In genomic region chr18:79547413-79548076, GRCh38 we compare ENCODE assay signal across 22 cellular contexts.
A peak's percentile ranks its signal among the peaks of the same experiment; 100 is the strongest.
DNase-seq lines count a peak whose midpoint lies in the region; ATAC-seq and TF ChIP-seq lines count a peak whose summit lies in the region.
"Had no signal": no experiment of that assay in that cellular context is flagged by ENCODE, and none has a peak within 500 bp of the region (broad histone marks: within the 10 kb centered on the region; RNA-seq: fewer than 3 reads in every experiment).

No MANE protein-coding gene starts in this region.

- no peak for DNase-seq in SK-N-SH
- peak; percentile 9 for DNase-seq in natural killer cell
- DNase-seq in suprapubic skin (ENCODE audit: low spot score in 2 of 2), result peak in 1 of 2 donors; percentile 57
- DNase-seq in DMS79 treated with DMSO at 0.1 percent for 48 hours (lab: John Stamatoyannopoulos, UW), result no peak
- no peak for DNase-seq in dedifferentiated amniotic fluid mesenchymal stem cell (ENCODE audit: extremely low spot score)
- DNase-seq: activated CD4-positive, CD25-positive, alpha-beta regulatory T cell treated with anti-CD3 and anti-CD28 coated beads, Interleukin-2, amount 50 U/mL, for 72 hours; activated naive CD4-positive, alpha-beta T cell treated with anti-CD3 and anti-CD28 coated beads for 36 hours; activated T-cell treated with anti-CD3 and anti-CD28 coated beads, Interleukin-2, amount 50 U/mL, for 4 hours; central memory CD4-positive, alpha-beta T cell; DMS53; Karpas-422; NCI-H187; NCI-H2227 treated with DMSO at 0.1 percent for 48 hours; NCI-H748 treated with DMSO at 0.1 percent for 48 hours; SHP77 had no signal

- intact Hi-C loops in natural killer cell (cut with micrococcal nuclease), result no loop called here

- H3K9ac ChIP-seq in SK-N-SH, result no peak overlapping the region
- H3K9ac ChIP-seq: parathyroid adenoma had no signal

- TF ChIP-seq POLR2A in suprapubic skin (IDR thresholded peaks at IDR 0.05), result no peak

- H2AFZ ChIP-seq in SK-N-SH (ENCODE audit: low read depth), result no peak overlapping the region
- H2AFZ ChIP-seq: parathyroid adenoma had no signal

- peaks cover 63% of the 10 kb centered on the region for H3K27me3 ChIP-seq in SK-N-SH (ENCODE audit: insufficient read depth)
- peaks cover 20% of the 10 kb centered on the region for H3K27me3 ChIP-seq in suprapubic skin

- TF ChIP-seq CTCF in SK-N-SH (IDR thresholded peaks at IDR 0.05), result no peak
- TF ChIP-seq CTCF in natural killer cell (IDR thresholded peaks at IDR 0.05), result no peak
- TF ChIP-seq CTCF in suprapubic skin (IDR thresholded peaks at IDR 0.05), result no peak

- H3K4me1 Mint-ChIP-seq in natural killer cell, result peaks cover 0 to 4% of the 10 kb centered on the region in 2 donors
- H3K4me1 Mint-ChIP-seq: T-cell had no signal

- WGBS in SK-N-SH (ENCODE audit: low lambda C conversion rate), result 6% methylated on average over 12 of the region's 36 CpGs
- 62% methylated on average over 26 of the region's 36 CpGs for WGBS in suprapubic skin

- no peaks in the 10 kb centered on the region for H3K9me3 ChIP-seq in SK-N-SH
- H3K9me3 ChIP-seq in suprapubic skin, result no peaks in the 10 kb centered on the region

- CTCF ChIA-PET in SK-N-SH (lab: Yijun Ruan, JAX), result no interaction called here

- H3K4me2 ChIP-seq in SK-N-SH, result no peak overlapping the region

- H3K27ac ChIP-seq in SK-N-SH (ENCODE audit: low read depth in 2 of 2, low read length in 1 of 2) (no peak overlapping the region), cingulate gyrus (ENCODE audit: low read depth, low read length) (peak overlapping the region; percentile 54), suprapubic skin (no peak overlapping the region)
- H3K27ac ChIP-seq: 22Rv1, epithelial cell of prostate, parathyroid adenoma had no signal

- no peak for TF ChIP-seq RAD21 in SK-N-SH (IDR thresholded peaks at IDR 0.05; ENCODE audit: low read length)

- no peaks in the 10 kb centered on the region for H3F3A ChIP-seq in SK-N-SH (replicated peaks; ENCODE audit: insufficient read depth)

- H3K9me2 ChIP-seq in SK-N-SH, result no peaks in the 10 kb centered on the region

- peaks cover 0 to 2% of the 10 kb centered on the region in 2 donors for H3K9me3 Mint-ChIP-seq in natural killer cell
- H3K9me3 Mint-ChIP-seq: activated naive CD4-positive, alpha-beta T cell treated with anti-CD3 and anti-CD28 coated beads for 36 hours; activated T-cell treated with anti-CD3 and anti-CD28 coated beads, Interleukin-2, amount 50 U/mL, for 4 hours had no signal

- no peak overlapping the region for H3K4me3 Mint-ChIP-seq in natural killer cell
- H3K4me3 Mint-ChIP-seq: activated naive CD4-positive, alpha-beta T cell treated with anti-CD3 and anti-CD28 coated beads for 36 hours; activated T-cell treated with anti-CD3 and anti-CD28 coated beads, Interleukin-2, amount 50 U/mL, for 4 hours; T-cell had no signal

- no peak overlapping the region for H3K4me3 ChIP-seq in SK-N-SH (ENCODE audit: low read depth in 2 of 2, low read length in 1 of 2)
- peak overlapping the region; percentile 14 for H3K4me3 ChIP-seq in suprapubic skin

- no peak for TF ChIP-seq EP300 in SK-N-SH (IDR thresholded peaks at IDR 0.05; ENCODE audit: borderline replicate concordance in 1 of 2, low read depth in 1 of 2, low read length in 1 of 2)
- TF ChIP-seq EP300 in suprapubic skin (IDR thresholded peaks at IDR 0.05), result no peak

- no peaks in the 10 kb centered on the region for H3K36me3 Mint-ChIP-seq in natural killer cell
- H3K36me3 Mint-ChIP-seq: T-cell had no signal

- H3K79me2 ChIP-seq in SK-N-SH (ENCODE audit: insufficient read depth), result no peaks in the 10 kb centered on the region
- H3K79me2 ChIP-seq: parathyroid adenoma had no signal

- ATAC-seq in SK-N-SH treated with all-trans-retinoic acid at 6 μM for 48 hours, result peak; percentile 30; the same call in 1 of the 3 replicates
- ATAC-seq in natural killer cell, result peak in 1 of 3 donors; percentile 31
- ATAC-seq in HG02623 (IDR thresholded peaks at IDR 0.05; ENCODE audit: unreplicated experiment), result no peak
- ATAC-seq: activated T-cell treated with anti-CD3 and anti-CD28 coated beads, Interleukin-2, amount 50 U/mL, for 4 hours; T-cell had no signal

- H3K27me3 Mint-ChIP-seq in natural killer cell (ENCODE audit: low read depth in 2 of 2), result peaks cover 0 to 3% of the 10 kb centered on the region in 2 donors

- H3K36me3 ChIP-seq in SK-N-SH (replicated peaks in 1 of 2; ENCODE audit: control insufficient read depth in 1 of 2, insufficient read depth in 2 of 2, low read length in 1 of 2), result no peaks in the 10 kb centered on the region
- no peaks in the 10 kb centered on the region for H3K36me3 ChIP-seq in suprapubic skin

- POLR2A ChIA-PET in SK-N-SH (lab: Yijun Ruan, JAX), result no interaction called here

- H3K4me1 ChIP-seq in SK-N-SH (ENCODE audit: control insufficient read depth in 1 of 2, insufficient read depth in 2 of 2, low read depth in 1 of 2, low read length in 1 of 2), result no peaks in the 10 kb centered on the region
- H3K4me1 ChIP-seq in suprapubic skin, result peaks cover 3% of the 10 kb centered on the region
- H3K4me1 ChIP-seq: parathyroid adenoma had no signal

- H3K27ac Mint-ChIP-seq in natural killer cell, result no peak overlapping the region
- H3K27ac Mint-ChIP-seq: activated naive CD4-positive, alpha-beta T cell treated with anti-CD3 and anti-CD28 coated beads for 36 hours; T-cell had no signal

- H4K20me1 ChIP-seq in SK-N-SH (ENCODE audit: insufficient read depth), result no peaks in the 10 kb centered on the region

TF ChIP-seq in SK-N-SH treated with all-trans-retinoic acid at 6 μM for 48 hours, 23 proteins besides CTCF, POLR2A, EP300 and RAD21:
- no peak for TF ChIP-seq ZNF565 (CRISPR knock-in tag; conservative IDR thresholded peaks at IDR 0.05; ENCODE audit: low read depth)
- no peak for TF ChIP-seq PATZ1 (CRISPR knock-in tag; IDR thresholded peaks at IDR 0.05; ENCODE audit: borderline replicate concordance)

TF ChIP-seq in SK-N-SH, 30 proteins besides CTCF, POLR2A, EP300 and RAD21 (continues in another document):
- TF ChIP-seq MAX (IDR thresholded peaks at IDR 0.05; ENCODE audit: low read depth) (no peak), RXRA (IDR thresholded peaks at IDR 0.05; ENCODE audit: borderline replicate concordance, low read depth) (no peak), RCOR1 (IDR thresholded peaks at IDR 0.05; ENCODE audit: low read length) (no peak), SIN3A (IDR thresholded peaks at IDR 0.05; ENCODE audit: borderline replicate concordance, low read depth, low read length) (no peak), PBX3 (IDR thresholded peaks at IDR 0.05) (no peak), TEAD4 (IDR thresholded peaks at IDR 0.05; ENCODE audit: borderline replicate concordance, insufficient read depth) (no peak), TAF1 (IDR thresholded peaks at IDR 0.05; ENCODE audit: borderline replicate concordance, low read depth, low read length) (no peak), FOSL2 (IDR thresholded peaks at IDR 0.05; ENCODE audit: borderline replicate concordance, low read depth) (no peak), FOXJ3 (CRISPR knock-in tag; IDR thresholded peaks at IDR 0.05) (no peak), CHD2 (IDR thresholded peaks at IDR 0.05; ENCODE audit: low read length, partially characterized antibody) (no peak), JUND (IDR thresholded peaks at IDR 0.05) (no peak), REST (IDR thresholded peaks at IDR 0.05; ENCODE audit: low read depth, low read length) (no peak), YY1 (IDR thresholded peaks at IDR 0.05; ENCODE audit: low read depth) (no peak)
- TF ChIP-seq, protein P1, sequence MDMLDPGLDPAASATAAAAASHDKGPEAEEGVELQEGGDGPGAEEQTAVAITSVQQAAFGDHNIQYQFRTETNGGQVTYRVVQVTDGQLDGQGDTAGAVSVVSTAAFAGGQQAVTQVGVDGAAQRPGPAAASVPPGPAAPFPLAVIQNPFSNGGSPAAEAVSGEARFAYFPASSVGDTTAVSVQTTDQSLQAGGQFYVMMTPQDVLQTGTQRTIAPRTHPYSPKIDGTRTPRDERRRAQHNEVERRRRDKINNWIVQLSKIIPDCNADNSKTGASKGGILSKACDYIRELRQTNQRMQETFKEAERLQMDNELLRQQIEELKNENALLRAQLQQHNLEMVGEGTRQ (IDR thresholded peaks at IDR 0.05; ENCODE audit: borderline replicate concordance, low read depth, low read length), result no peak
